In the genomic region with DNA sequence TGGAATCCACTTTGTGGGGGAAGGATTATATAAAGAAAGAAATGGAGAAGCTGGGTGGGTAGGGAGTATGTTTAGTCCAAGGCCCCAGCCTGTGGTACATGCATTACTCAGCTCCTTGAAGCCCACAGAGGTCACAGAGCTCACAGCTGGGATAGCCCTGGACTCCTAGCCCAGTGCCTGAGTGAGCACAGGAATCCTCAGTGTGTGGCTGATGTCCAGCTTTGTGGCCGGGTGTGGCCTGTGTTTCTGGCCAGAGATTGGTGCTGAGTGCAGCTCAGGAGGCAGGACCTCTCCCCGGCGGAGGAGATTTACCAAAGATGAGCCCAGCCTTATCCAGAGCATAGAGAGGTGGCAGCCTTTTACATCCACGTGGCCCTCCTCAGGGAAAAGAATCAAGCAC, we compare ENCODE assay signal across 14 cellular contexts. TPM values are rescaled to one million over a fixed set of nuclear protein-coding genes. Genes with fewer than 3 reads are reported as not detected.
A peak's percentile ranks its signal among the peaks of the same experiment; 100 is the strongest.
DNase-seq lines count a peak whose midpoint lies in the region; ATAC-seq, FAIRE-seq and TF ChIP-seq lines count a peak whose summit lies in the region.
"Had no signal": no experiment of that assay in that cellular context is flagged by ENCODE, and none has a peak within 500 bp of the region (broad histone marks: within the 10 kb centered on the region; RNA-seq: fewer than 3 reads in every experiment).

No MANE protein-coding gene starts in this region.

- H3K27me3 ChIP-seq in astrocyte (ENCODE audit: insufficient read depth, low read length) (no peaks in the 10 kb centered on the region), right atrium auricular region (no peaks in the 10 kb centered on the region)

- H3K4me1 Mint-ChIP-seq in HFFc6 (ENCODE audit: low read depth) (peaks cover 7% of the 10 kb centered on the region), astrocyte (ENCODE audit: low read depth, unreplicated experiment) (peaks cover 24% of the 10 kb centered on the region)

- no peaks in the 10 kb centered on the region for H3K9me3 ChIP-seq in astrocyte (ENCODE audit: insufficient read depth, low read depth, low read length)
- no peaks in the 10 kb centered on the region for H3K9me3 ChIP-seq in right atrium auricular region
- H3K9me3 ChIP-seq: esophagus muscularis mucosa had no signal

- TF ChIP-seq CTCF in HFFc6 (IDR thresholded peaks at IDR 0.05) (no peak), astrocyte (IDR thresholded peaks at IDR 0.05; ENCODE audit: insufficient read depth, low read depth, low read length) (no peak), right atrium auricular region (IDR thresholded peaks at IDR 0.05) (no peak)

- H3K4me3 Mint-ChIP-seq in HFFc6 (no peak overlapping the region), astrocyte (ENCODE audit: unreplicated experiment) (no peak overlapping the region)
- H3K4me3 Mint-ChIP-seq: activated B cell treated with CpG ODN at 0.5 μM for 24 hours had no signal

- no peak overlapping the region for H3K4me3 ChIP-seq in astrocyte (ENCODE audit: insufficient read depth, low read depth, low read length)
- H3K4me3 ChIP-seq in right atrium auricular region: no peak overlapping the region
- no peak overlapping the region for H3K4me3 ChIP-seq in skeletal muscle cell (ENCODE audit: low read depth, low read length)

- no peaks in the 10 kb centered on the region for H3K36me3 Mint-ChIP-seq in HFFc6 (ENCODE audit: low read depth)
- peaks cover 1% of the 10 kb centered on the region for H3K36me3 Mint-ChIP-seq in astrocyte (ENCODE audit: low read depth, unreplicated experiment)

- peak; percentile 33 for DNase-seq in HFFc6
- DNase-seq in astrocyte (ENCODE audit: low read depth): peak; percentile 79
- DNase-seq in right atrium auricular region (ENCODE audit: low spot score): no peak
- DNase-seq in skeletal muscle cell (ENCODE audit: low read depth): peak; percentile 25
- no peak for DNase-seq in hypothalamus (lab: John Stamatoyannopoulos, UW)
- no peak for DNase-seq in SK-N-DZ (ENCODE audit: low spot score)
- DNase-seq: activated B cell treated with CpG ODN at 0.5 μM for 24 hours, DMS153, NCI-H2171 treated with DMSO at 0.1 percent for 48 hours had no signal

- H3K4me1 ChIP-seq in astrocyte (ENCODE audit: insufficient read depth, low read length): peaks cover 9% of the 10 kb centered on the region
- peaks cover 0 to 36% of the 10 kb centered on the region in 2 donors for H3K4me1 ChIP-seq in right atrium auricular region

- H3K36me3 ChIP-seq in astrocyte (ENCODE audit: insufficient read depth, low read length) (no peaks in the 10 kb centered on the region), right atrium auricular region (no peaks in the 10 kb centered on the region)
- H3K36me3 ChIP-seq: esophagus muscularis mucosa had no signal

- H3K79me2 ChIP-seq in astrocyte (ENCODE audit: insufficient read depth, low read length): no peaks in the 10 kb centered on the region

- H4K20me1 ChIP-seq in astrocyte (ENCODE audit: insufficient read depth, low read length): no peaks in the 10 kb centered on the region

- H3K27ac ChIP-seq in astrocyte (ENCODE audit: low read depth, low read length): no peak overlapping the region
- peak overlapping the region; percentile 2 to 21 for H3K27ac ChIP-seq in right atrium auricular region
- H3K27ac ChIP-seq: esophagus muscularis mucosa, RWPE1 had no signal

- no peak overlapping the region for H3K4me2 ChIP-seq in astrocyte (ENCODE audit: low read length)

- H3K9ac ChIP-seq in astrocyte (ENCODE audit: low read length): no peak overlapping the region

- H3K27me3 Mint-ChIP-seq in HFFc6 (ENCODE audit: insufficient read depth) (peaks cover 29% of the 10 kb centered on the region), astrocyte (ENCODE audit: low read depth, unreplicated experiment) (peaks cover 20% of the 10 kb centered on the region)

- FAIRE-seq in astrocyte (lab: Jason Lieb, UNC): no peak
- FAIRE-seq: GM18507 had no signal

- no peak for ATAC-seq in HG03571 (IDR thresholded peaks at IDR 0.05; ENCODE audit: unreplicated experiment)
- ATAC-seq in GM18870 (IDR thresholded peaks at IDR 0.05; ENCODE audit: unreplicated experiment): no peak

- H3K27ac Mint-ChIP-seq in HFFc6 (no peak overlapping the region), astrocyte (ENCODE audit: unreplicated experiment) (peak overlapping the region; percentile 58)
- H3K27ac Mint-ChIP-seq: activated B cell treated with CpG ODN at 0.5 μM for 24 hours had no signal

- H3K9me3 Mint-ChIP-seq in HFFc6 (no peaks in the 10 kb centered on the region), astrocyte (ENCODE audit: unreplicated experiment) (no peaks in the 10 kb centered on the region)
- H3K9me3 Mint-ChIP-seq: activated B cell treated with CpG ODN at 0.5 μM for 24 hours had no signal

- H2AFZ ChIP-seq in astrocyte (ENCODE audit: low read depth, low read length): no peak overlapping the region

RNA-seq across cellular contexts. Expression of a gene that starts 7.6 kb away (rescaled TPM):
- not detected for total RNA-seq in HFFc6 (2021; fragmentation: NEBNext Ultra II Directional; extraction: Animal tissue kit (Norgen Biotek cat#: 25700))
- total RNA-seq in astrocyte: not detected in 2 replicates
- total RNA-seq in right atrium auricular region: not detected
- polyA plus RNA-seq in SK-N-DZ (2014; cell fraction: cytosol; rRNA removed): not detected in 2 replicates
- polyA plus RNA-seq in SK-N-DZ (2014; cell fraction: nucleus; rRNA removed): not detected in 2 replicates
- total RNA-seq: activated B cell treated with CpG ODN at 0.5 μM for 24 hours, esophagus muscularis mucosa had no signal

RNA-seq across cellular contexts. Expression of a gene that starts 40.9 kb away (rescaled TPM):
- under 1 TPM in 4 of 6 experiments, not detected in 2; 0.09 to 0.19 (median 0.13) TPM for total RNA-seq in HFFc6 (2021; fragmentation: NEBNext Ultra II Directional; extraction: Animal tissue kit (Norgen Biotek cat#: 25700))
- total RNA-seq in astrocyte (1.2 and 3.0 TPM in 2 replicates), right atrium auricular region (100 to 1,000 TPM in 1 of 2 donors, 10 to 100 TPM in 1; 86.3 to 152 TPM)
- polyA plus RNA-seq in SK-N-DZ (2014; cell fraction: cytosol; rRNA removed): 0.05 and 0.22 TPM in 2 replicates
- polyA plus RNA-seq in SK-N-DZ (2014; cell fraction: nucleus; rRNA removed): not detected in 2 replicates
- total RNA-seq: activated B cell treated with CpG ODN at 0.5 μM for 24 hours had no signal

Comparison
In these comparisons a context has a peak if more than half of its experiments do, and no peak if none do; other contexts are left out.
1. DNase-seq: peak in HFFc6 (single experiment), astrocyte (single experiment) and skeletal muscle cell (single experiment); none in right atrium auricular region (single experiment), hypothalamus (0 of 51) and SK-N-DZ (single experiment).
2. RNA of a gene that starts 40.9 kb away (total RNA-seq): 86.3 to 152 TPM in right atrium auricular region; 1.2 to 3.0 TPM in astrocyte and 0.09 to 0.19 TPM in HFFc6; every median in the first group is over 10 times any median in the second.